Comparison of ENCODE assay signal across 1 cellular context in genomic region chr7:157013602-157014549, GRCh38.
TF ChIP-seq lines count a peak whose summit lies in the region.

No MANE protein-coding gene starts in this region.

TF ChIP-seq in H1, 55 proteins besides CTCF, POLR2A, EP300 and RAD21 (continued from another document):
- TF ChIP-seq CHD2 (IDR thresholded peaks at IDR 0.05; ENCODE audit: low read length) (no peak), TAF7 (optimal IDR thresholded peaks at IDR 0.05; ENCODE audit: borderline replicate concordance, low read depth, low read length) (no peak), RBBP5 (IDR thresholded peaks at IDR 0.05; ENCODE audit: borderline replicate concordance, low read depth, low read length) (no peak), SP4 (IDR thresholded peaks at IDR 0.05; ENCODE audit: low read length) (no peak), E2F6 (IDR thresholded peaks at IDR 0.05) (no peak), PHF8 (conservative IDR thresholded peaks at IDR 0.05; ENCODE audit: low read depth, low read length) (no peak), KDM4A (IDR thresholded peaks at IDR 0.05; ENCODE audit: low read depth, low read length, severe bottlenecking) (no peak), MAFK (IDR thresholded peaks at IDR 0.05; ENCODE audit: low read depth, low read length) (no peak)
